Comparison of ENCODE assay signal across 21 cellular contexts in the genomic region with DNA sequence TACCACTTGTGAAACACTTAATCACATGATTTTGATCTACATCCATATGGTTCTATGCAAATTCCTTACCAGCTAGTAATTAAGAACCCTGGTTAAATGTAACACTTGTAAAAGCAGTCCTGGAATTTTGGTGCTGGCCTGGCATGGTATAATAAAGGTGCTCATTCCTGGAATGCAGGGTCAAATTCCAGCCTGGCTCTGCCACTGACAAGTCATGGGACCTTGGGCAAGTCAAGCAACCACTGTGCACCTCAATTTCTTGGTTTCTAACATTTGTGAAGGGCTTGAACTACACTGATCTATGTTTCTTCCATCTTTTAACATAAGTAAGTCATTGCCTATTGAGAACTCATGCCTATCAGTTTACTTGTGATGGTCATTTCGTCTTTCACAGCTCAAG.
DNase-seq lines count a peak whose midpoint lies in the region; ATAC-seq, FAIRE-seq and TF ChIP-seq lines count a peak whose summit lies in the region.
"Had no signal": no experiment of that assay in that cellular context is flagged by ENCODE, and none has a peak within 500 bp of the region (broad histone marks: within the 10 kb centered on the region; RNA-seq: fewer than 3 reads in every experiment).

No MANE protein-coding gene starts in this region.

- no peak for FAIRE-seq in small intestine (lab: Jason Lieb, UNC)
- FAIRE-seq: A204.1, GM12891, keratinocyte had no signal

- CTCF ChIA-PET in activated CD4-positive, alpha-beta memory T cell treated with anti-CD3 and anti-CD28 coated beads for 36 hours (lab: Charles Lee): interaction anchor here (1.4 to 1.6 kb wide), 2 partner anchors 113 to 114 kb away, joined by 3 to 4 read pairs; a partner anchor contains a TSS
- CTCF ChIA-PET in activated CD4-positive, alpha-beta memory T cell treated with anti-CD3 and anti-CD28 coated beads, Interleukin-2, amount 10 ng/mL, durations not matched to agents 7 days and 5 days (lab: Charles Lee): no interaction called here

- no peaks in the 10 kb centered on the region for H3K9me3 ChIP-seq in small intestine (ENCODE audit: control insufficient read depth, low read depth)
- H3K9me3 ChIP-seq: esophagus muscularis mucosa, sigmoid colon, upper lobe of left lung had no signal

- H3K9me3 Mint-ChIP-seq in activated CD4-positive, alpha-beta memory T cell treated with anti-CD3 and anti-CD28 coated beads for 36 hours: peaks cover 11% of the 10 kb centered on the region
- peaks cover 9% of the 10 kb centered on the region for H3K9me3 Mint-ChIP-seq in activated CD4-positive, alpha-beta memory T cell treated with anti-CD3 and anti-CD28 coated beads, Interleukin-2, amount 10 ng/mL, durations not matched to agents 7 days and 5 days
- H3K9me3 Mint-ChIP-seq: CD4-positive, alpha-beta T cell; H9 had no signal

- H3K27me3 Mint-ChIP-seq in activated CD4-positive, alpha-beta memory T cell treated with anti-CD3 and anti-CD28 coated beads for 36 hours: no peaks in the 10 kb centered on the region
- H3K27me3 Mint-ChIP-seq in activated CD4-positive, alpha-beta memory T cell treated with anti-CD3 and anti-CD28 coated beads, Interleukin-2, amount 10 ng/mL, durations not matched to agents 7 days and 5 days: no peaks in the 10 kb centered on the region

- H3K36me3 Mint-ChIP-seq in activated CD4-positive, alpha-beta memory T cell treated with anti-CD3 and anti-CD28 coated beads for 36 hours: peaks cover 2% of the 10 kb centered on the region
- no peaks in the 10 kb centered on the region for H3K36me3 Mint-ChIP-seq in activated CD4-positive, alpha-beta memory T cell treated with anti-CD3 and anti-CD28 coated beads, Interleukin-2, amount 10 ng/mL, durations not matched to agents 7 days and 5 days (ENCODE audit: low read depth)

- POLR2A ChIA-PET in activated CD4-positive, alpha-beta memory T cell treated with anti-CD3 and anti-CD28 coated beads for 36 hours (lab: Charles Lee): interaction anchor here (0.7 kb wide), 1 partner anchor 488 kb away, joined by 3 read pairs; a partner anchor contains a TSS
- POLR2A ChIA-PET in activated CD4-positive, alpha-beta memory T cell treated with anti-CD3 and anti-CD28 coated beads, Interleukin-2, amount 10 ng/mL, durations not matched to agents 7 days and 5 days (lab: Charles Lee): no interaction called here

- TF ChIP-seq CTCF in epithelial cell of proximal tubule (conservative IDR thresholded peaks at IDR 0.05; ENCODE audit: low read depth, low read length): no peak

- no peaks in the 10 kb centered on the region for H3K4me1 ChIP-seq in small intestine (ENCODE audit: control insufficient read depth in 2 of 2, insufficient read depth in 1 of 2, low read depth in 1 of 2, low read length in 1 of 2)
- H3K4me1 ChIP-seq: upper lobe of left lung had no signal

- WGBS in small intestine, 3 donors: 81 to 85% (median 83%) methylated on average over 1 of the region's 1 CpG

- H3K27ac Mint-ChIP-seq in activated CD4-positive, alpha-beta memory T cell treated with anti-CD3 and anti-CD28 coated beads for 36 hours: peak overlapping the region; percentile 82
- no peak overlapping the region for H3K27ac Mint-ChIP-seq in activated CD4-positive, alpha-beta memory T cell treated with anti-CD3 and anti-CD28 coated beads, Interleukin-2, amount 10 ng/mL, durations not matched to agents 7 days and 5 days
- H3K27ac Mint-ChIP-seq: CD4-positive, alpha-beta T cell; H9 had no signal

- ATAC-seq in HG03469 (IDR thresholded peaks at IDR 0.05; ENCODE audit: unreplicated experiment): no peak
- ATAC-seq in HG03439 (IDR thresholded peaks at IDR 0.05; ENCODE audit: unreplicated experiment): no peak
- ATAC-seq in Right ventricle myocardium inferior: no peak

- H3K4me1 Mint-ChIP-seq in activated CD4-positive, alpha-beta memory T cell treated with anti-CD3 and anti-CD28 coated beads for 36 hours (ENCODE audit: low read depth): peaks cover 50% of the 10 kb centered on the region
- peaks cover 25% of the 10 kb centered on the region for H3K4me1 Mint-ChIP-seq in activated CD4-positive, alpha-beta memory T cell treated with anti-CD3 and anti-CD28 coated beads, Interleukin-2, amount 10 ng/mL, durations not matched to agents 7 days and 5 days

- no peak for DNase-seq in activated CD4-positive, alpha-beta memory T cell treated with anti-CD3 and anti-CD28 coated beads for 36 hours
- DNase-seq in activated CD4-positive, alpha-beta memory T cell treated with anti-CD3 and anti-CD28 coated beads, Interleukin-2, amount 10 ng/mL, durations not matched to agents 7 days and 5 days: no peak
- DNase-seq in RPMI7951 (ENCODE audit: low read depth): peak; percentile 33
- DNase-seq in epithelial cell of proximal tubule (ENCODE audit: low read depth): peak; percentile 76
- DNase-seq in small intestine: peak; percentile 59
- DNase-seq in Right ventricle myocardium inferior (ENCODE audit: missing footprints): no peak
- DNase-seq: activated effector memory CD4-positive, alpha-beta T cell treated with Interleukin-2 at 50 U/mL for 16 hours; CD4-positive, alpha-beta T cell; dorsolateral prefrontal cortex; H9; head of caudate nucleus; NCI-H146; NCI-H524; sigmoid colon; upper lobe of left lung had no signal

- H3K4me3 ChIP-seq in epithelial cell of proximal tubule (ENCODE audit: low read depth, low read length) (no peak overlapping the region), small intestine (ENCODE audit: low read depth in 1 of 2, low read length in 2 of 2) (no peak overlapping the region)
- H3K4me3 ChIP-seq: dorsolateral prefrontal cortex, esophagus muscularis mucosa, sigmoid colon, upper lobe of left lung had no signal

- intact Hi-C loops in activated CD4-positive, alpha-beta memory T cell treated with anti-CD3 and anti-CD28 coated beads for 36 hours (cut with micrococcal nuclease): loop anchor here (2.0 to 10.0 kb wide), 7 partner anchors 28 to 426 kb away; a partner anchor contains a TSS
- intact Hi-C loops in Right ventricle myocardium inferior (cut with DNase I): no loop called here

- no peaks in the 10 kb centered on the region for H3K27me3 ChIP-seq in small intestine (ENCODE audit: control insufficient read depth in 2 of 2, insufficient read depth in 2 of 2, low read length in 2 of 2)
- H3K27me3 ChIP-seq: dorsolateral prefrontal cortex, esophagus muscularis mucosa, sigmoid colon, upper lobe of left lung had no signal

- no peak overlapping the region for H3K4me3 Mint-ChIP-seq in activated CD4-positive, alpha-beta memory T cell treated with anti-CD3 and anti-CD28 coated beads for 36 hours
- no peak overlapping the region for H3K4me3 Mint-ChIP-seq in activated CD4-positive, alpha-beta memory T cell treated with anti-CD3 and anti-CD28 coated beads, Interleukin-2, amount 10 ng/mL, durations not matched to agents 7 days and 5 days
- H3K4me3 Mint-ChIP-seq: CD4-positive, alpha-beta T cell; H9 had no signal

- H3K27ac ChIP-seq in small intestine (ENCODE audit: low read depth in 1 of 2, low read length in 1 of 2): no peak overlapping the region
- H3K27ac ChIP-seq: dorsolateral prefrontal cortex, sigmoid colon, upper lobe of left lung had no signal

- H3K36me3 ChIP-seq in small intestine (ENCODE audit: control insufficient read depth in 2 of 2, insufficient read depth in 2 of 2, low read length in 2 of 2): no peaks in the 10 kb centered on the region
- H3K36me3 ChIP-seq: esophagus muscularis mucosa, sigmoid colon, upper lobe of left lung had no signal

Comparison
In these comparisons a context has a peak if more than half of its experiments do, and no peak if none do; other contexts are left out.
1. DNase-seq: peak in RPMI7951 (single experiment), epithelial cell of proximal tubule (single experiment) and small intestine (single experiment); none in activated CD4-positive, alpha-beta memory T cell treated with anti-CD3 and anti-CD28 coated beads for 36 hours (single experiment), activated CD4-positive, alpha-beta memory T cell treated with anti-CD3 and anti-CD28 coated beads, Interleukin-2, amount 10 ng/mL, durations not matched to agents 7 days and 5 days (single experiment) and Right ventricle myocardium inferior (single experiment).